In the genomic region with DNA sequence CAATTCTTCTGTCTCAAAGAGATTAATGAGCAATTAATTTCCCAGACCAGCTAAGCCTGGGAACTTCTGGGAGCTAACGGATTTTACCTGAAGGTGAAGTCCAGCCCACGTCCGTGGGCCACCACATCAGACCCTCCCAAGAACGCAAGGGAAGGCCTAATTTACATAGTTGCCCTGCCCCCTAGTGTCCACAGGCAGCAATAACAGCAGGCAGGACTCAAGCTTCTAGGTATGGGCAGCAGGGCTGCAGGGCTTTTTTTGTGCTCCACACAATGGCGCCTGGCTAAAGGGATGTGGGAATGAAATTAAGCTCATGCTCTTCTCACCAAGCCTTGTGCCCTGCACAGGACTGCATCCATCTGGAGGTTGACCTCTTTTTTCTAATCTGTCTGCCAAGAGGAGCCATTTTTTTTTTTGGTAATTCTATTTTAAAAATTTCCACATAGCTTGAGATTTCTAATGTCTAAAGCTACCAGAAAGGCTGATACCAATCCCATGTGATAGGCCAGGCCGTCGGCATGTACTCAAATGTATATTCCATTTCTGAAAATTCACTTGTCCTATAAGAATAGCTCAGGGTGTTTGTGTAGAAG, we compare ENCODE assay signal across 8 cellular contexts.
A peak's percentile ranks its signal among the peaks of the same experiment; 100 is the strongest.
DNase-seq lines count a peak whose midpoint lies in the region; ATAC-seq lines count a peak whose summit lies in the region.

No MANE protein-coding gene starts in this region.

- H3K27me3 Mint-ChIP-seq in effector memory CD8-positive, alpha-beta T cell: peaks cover 10 to 11% of the 10 kb centered on the region in 2 donors
- H3K27me3 Mint-ChIP-seq in stimulated activated memory B cell treated with anti-CD40 and anti-IgM and Interleukin-4, amounts not matched to agents 10 μg/mL and 1 μg/mL and 100 μg/mL, for 72 hours: no peaks in the 10 kb centered on the region

- no peaks in the 10 kb centered on the region for H3K9me3 Mint-ChIP-seq in effector memory CD8-positive, alpha-beta T cell
- H3K9me3 Mint-ChIP-seq in stimulated activated memory B cell treated with anti-CD40 and anti-IgM and Interleukin-4, amounts not matched to agents 10 μg/mL and 1 μg/mL and 100 μg/mL, for 72 hours: no peaks in the 10 kb centered on the region

- H3K4me1 Mint-ChIP-seq in effector memory CD8-positive, alpha-beta T cell (ENCODE audit: low read depth in 2 of 2): no peaks in the 10 kb centered on the region
- peaks cover 32% of the 10 kb centered on the region for H3K4me1 Mint-ChIP-seq in stimulated activated memory B cell treated with anti-CD40 and anti-IgM and Interleukin-4, amounts not matched to agents 10 μg/mL and 1 μg/mL and 100 μg/mL, for 72 hours

- ATAC-seq in HG02943 (IDR thresholded peaks at IDR 0.05; ENCODE audit: low read depth, unreplicated experiment): peak; percentile 61
- ATAC-seq in effector memory CD8-positive, alpha-beta T cell (replicated peaks): peak; percentile 63
- no peak for ATAC-seq in stimulated activated memory B cell treated with anti-CD40 and anti-IgM and Interleukin-4, amounts not matched to agents 10 μg/mL and 1 μg/mL and 100 μg/mL, for 72 hours

- H3K4me3 Mint-ChIP-seq in effector memory CD8-positive, alpha-beta T cell: no peak overlapping the region
- no peak overlapping the region for H3K4me3 Mint-ChIP-seq in stimulated activated memory B cell treated with anti-CD40 and anti-IgM and Interleukin-4, amounts not matched to agents 10 μg/mL and 1 μg/mL and 100 μg/mL, for 72 hours

- no peak overlapping the region for H3K27ac Mint-ChIP-seq in effector memory CD8-positive, alpha-beta T cell
- H3K27ac Mint-ChIP-seq in stimulated activated memory B cell treated with anti-CD40 and anti-IgM and Interleukin-4, amounts not matched to agents 10 μg/mL and 1 μg/mL and 100 μg/mL, for 72 hours: peak overlapping the region; percentile 69

- no peaks in the 10 kb centered on the region for H3K36me3 Mint-ChIP-seq in effector memory CD8-positive, alpha-beta T cell (ENCODE audit: insufficient read depth)
- H3K36me3 Mint-ChIP-seq in stimulated activated memory B cell treated with anti-CD40 and anti-IgM and Interleukin-4, amounts not matched to agents 10 μg/mL and 1 μg/mL and 100 μg/mL, for 72 hours: no peaks in the 10 kb centered on the region

- DNase-seq in NCI-H2196 (lab: John Stamatoyannopoulos, UW; ENCODE audit: unreplicated experiment) (peak; percentile 58), NCI-H2196 treated with DMSO at 0.1 percent for 48 hours (lab: John Stamatoyannopoulos, UW; ENCODE audit: unreplicated experiment) (no peak), NCI-H460 (ENCODE audit: extremely low read depth, low read depth) (peak; percentile 63), midbrain (lab: John Stamatoyannopoulos, UW) (peak; percentile 40)
- peak; percentile 7 to 16 for DNase-seq in activated CD4-positive, alpha-beta T cell treated with anti-CD3 and anti-CD28 coated beads, Interleukin-2, amount 50 U/mL, for 4 hours
- peak; percentile 21 to 29 (median 27) for DNase-seq in effector memory CD8-positive, alpha-beta T cell
